Comparison of ENCODE assay signal across 21 cellular contexts in the genomic region with DNA sequence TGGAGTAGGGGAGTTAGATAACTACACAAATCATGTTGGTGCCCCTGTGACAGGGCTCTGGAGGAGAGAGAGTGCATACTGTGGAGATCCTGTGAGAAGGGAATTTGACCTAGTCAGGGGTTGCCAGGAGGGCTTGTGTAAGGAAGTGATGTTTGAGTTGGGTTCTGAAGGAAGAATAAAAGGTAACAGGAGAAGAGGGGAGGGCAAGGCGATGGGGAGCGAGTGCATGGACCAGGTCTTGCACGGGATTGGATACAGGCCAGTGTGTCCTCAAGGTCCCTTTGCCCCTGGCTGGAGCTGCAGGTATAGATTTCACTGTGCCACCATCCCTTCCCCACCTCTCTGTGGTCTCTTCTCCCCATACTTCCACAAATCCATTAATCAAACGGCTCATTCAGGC.
DNase-seq lines count a peak whose midpoint lies in the region; ATAC-seq, FAIRE-seq and TF ChIP-seq lines count a peak whose summit lies in the region.
"Had no signal": no experiment of that assay in that cellular context is flagged by ENCODE, and none has a peak within 500 bp of the region (broad histone marks: within the 10 kb centered on the region; RNA-seq: fewer than 3 reads in every experiment).

No MANE protein-coding gene starts in this region.

- no TSS peak for BruUV-seq in K562 (replicated peaks; lab: Mats Ljungman, UMichigan)

- H4K20me1 ChIP-seq in K562 (replicated peaks; ENCODE audit: control insufficient read depth, insufficient read depth, low read length) = no peaks in the 10 kb centered on the region

- H3K36me3 Mint-ChIP-seq in naive thymus-derived CD4-positive, alpha-beta T cell = peaks cover 35 to 77% (median 52%) of the 10 kb centered on the region in 5 donors

- H3K4me1 Mint-ChIP-seq in naive thymus-derived CD4-positive, alpha-beta T cell = peaks cover 0 to 18% (median 8%) of the 10 kb centered on the region in 7 donors
- H3K4me1 Mint-ChIP-seq: CD14-positive monocyte had no signal

- no peaks in the 10 kb centered on the region for H3K27me3 Mint-ChIP-seq in naive thymus-derived CD4-positive, alpha-beta T cell

- intact Hi-C loops in Right ventricle myocardium superior (cut with DNase I) (no loop called here), K562 (cut with micrococcal nuclease) (no loop called here), posterior vena cava (cut with DNase I) (no loop called here)
- intact Hi-C loops in naive thymus-derived CD4-positive, alpha-beta T cell (cut with micrococcal nuclease) = no loop called here

- no peak for TF ChIP-seq EP300 in K562 (IDR thresholded peaks at IDR 0.05; ENCODE audit: low read length)

- no peaks in the 10 kb centered on the region for H3K4me1 ChIP-seq in cardiac muscle cell (ENCODE audit: low read depth)
- H3K4me1 ChIP-seq in K562 (replicated peaks in 1 of 2; ENCODE audit: control insufficient read depth in 2 of 2, insufficient read depth in 2 of 2, low read length in 2 of 2) = no peaks in the 10 kb centered on the region
- H3K4me1 ChIP-seq in naive thymus-derived CD4-positive, alpha-beta T cell (ENCODE audit: control insufficient read depth in 2 of 2, insufficient read depth in 2 of 2, low read length in 2 of 2) = no peaks in the 10 kb centered on the region
- H3K4me1 ChIP-seq: testis had no signal

- H3K9me3 Mint-ChIP-seq in naive thymus-derived CD4-positive, alpha-beta T cell = peaks cover 0 to 4% (median 0%) of the 10 kb centered on the region in 11 donors
- H3K9me3 Mint-ChIP-seq: CD14-positive monocyte had no signal

- H3K79me2 ChIP-seq in K562 (ENCODE audit: control insufficient read depth, insufficient read depth, low read length) = no peaks in the 10 kb centered on the region

- CTCF ChIA-PET in K562 (lab: Yijun Ruan, JAX; ENCODE audit: low intra/inter-chr PET ratio) = no interaction called here
- CTCF ChIA-PET in naive thymus-derived CD4-positive, alpha-beta T cell (lab: Charles Lee) = no interaction called here

- no peak overlapping the region for H2AFZ ChIP-seq in K562 (ENCODE audit: low read depth, low read length)

- no peak for TF ChIP-seq RAD21 in K562 (CRISPR knock-in tag; conservative IDR thresholded peaks at IDR 0.05 in 1 of 2, IDR thresholded peaks at IDR 0.05 in 1 of 2)

- H3K4me2 ChIP-seq in K562 (ENCODE audit: insufficient read depth, low read length) = no peak overlapping the region

- POLR2A ChIA-PET in K562 (lab: Yijun Ruan, JAX) = no interaction called here
- POLR2A ChIA-PET in naive thymus-derived CD4-positive, alpha-beta T cell (lab: Charles Lee) = no interaction called here

- peak overlapping the region; percentile 21 to 80 (median 48) for H3K27ac Mint-ChIP-seq in naive thymus-derived CD4-positive, alpha-beta T cell

- peaks cover 96% of the 10 kb centered on the region for H3K36me3 ChIP-seq in cardiac muscle cell
- H3K36me3 ChIP-seq in K562 (ENCODE audit: control insufficient read depth, insufficient read depth, low read length) = peaks cover 95% of the 10 kb centered on the region
- peaks cover 56 to 92% (median 58%) of the 10 kb centered on the region in 3 experiments for H3K36me3 ChIP-seq in naive thymus-derived CD4-positive, alpha-beta T cell (ENCODE audit: control insufficient read depth in 2 of 3, insufficient read depth in 3 of 3, low read length in 3 of 3)

- FAIRE-seq in K562 (lab: Jason Lieb, UNC) = no peak
- FAIRE-seq: G401.6 had no signal

- H3K9me1 ChIP-seq in K562 (ENCODE audit: control insufficient read depth, insufficient read depth, low read length) = no peaks in the 10 kb centered on the region

- in situ Hi-C loops in K562 (cut with MboI) = no loop called here

- 87% methylated on average over 4 of the region's 4 CpGs for WGBS in K562 (ENCODE audit: insufficient coverage, low coverage, missing lambda C conversion rate)

- no peaks in the 10 kb centered on the region for H3K27me3 ChIP-seq in cardiac muscle cell
- no peaks in the 10 kb centered on the region for H3K27me3 ChIP-seq in K562 (ENCODE audit: control insufficient read depth in 2 of 2, insufficient read depth in 2 of 2, low read length in 2 of 2)
- no peaks in the 10 kb centered on the region for H3K27me3 ChIP-seq in naive thymus-derived CD4-positive, alpha-beta T cell (ENCODE audit: control insufficient read depth in 2 of 2, insufficient read depth in 2 of 2, low read length in 2 of 2)
- H3K27me3 ChIP-seq: testis had no signal

- H3K4me3 ChIP-seq in cardiac muscle cell (no peak overlapping the region), K562 (no peak overlapping the region)
- H3K4me3 ChIP-seq in naive thymus-derived CD4-positive, alpha-beta T cell (ENCODE audit: low read length) = no peak overlapping the region
- H3K4me3 ChIP-seq: testis had no signal

- H3K27ac ChIP-seq in cardiac muscle cell = peak overlapping the region; percentile 41
- H3K27ac ChIP-seq in K562 (ENCODE audit: extremely low read depth, low read depth, low read length) = no peak overlapping the region
- no peak overlapping the region for H3K27ac ChIP-seq in naive thymus-derived CD4-positive, alpha-beta T cell (ENCODE audit: low read depth, low read length)
- H3K27ac ChIP-seq: RWPE1, testis had no signal

- H3K9me3 ChIP-seq in cardiac muscle cell (ENCODE audit: low read depth) (no peaks in the 10 kb centered on the region), K562 (replicated peaks; ENCODE audit: control insufficient read depth, insufficient read depth, low read depth, low read length) (no peaks in the 10 kb centered on the region; the same call in 1 of the 2 replicates)
- H3K9me3 ChIP-seq in naive thymus-derived CD4-positive, alpha-beta T cell (ENCODE audit: control insufficient read depth in 2 of 3, low read length in 3 of 3) = no peaks in the 10 kb centered on the region
- H3K9me3 ChIP-seq: testis had no signal

- no peak overlapping the region for H3K9ac ChIP-seq in K562 (ENCODE audit: insufficient read depth in 1 of 2, low read depth in 2 of 2, low read length in 2 of 2)

- ATAC-seq in Right ventricle myocardium superior (ENCODE audit: poor library complexity) (no peak), K562 (peak; percentile 32; the same call in 2 of the 3 replicates)
- no peak for ATAC-seq in naive thymus-derived CD4-positive, alpha-beta T cell
- ATAC-seq: left colon, SK-N-SH treated with all-trans-retinoic acid at 6 μM for 48 hours had no signal

- H3K4me3 Mint-ChIP-seq in naive thymus-derived CD4-positive, alpha-beta T cell = no peak overlapping the region
- H3K4me3 Mint-ChIP-seq: CD14-positive monocyte had no signal

- TF ChIP-seq CTCF in cardiac muscle cell (IDR thresholded peaks at IDR 0.05; ENCODE audit: low read depth, low read length) (no peak), K562 (IDR thresholded peaks at IDR 0.05 in 2 of 3, conservative IDR thresholded peaks at IDR 0.05 in 1 of 3; ENCODE audit: insufficient read depth in 2 of 3, low read depth in 1 of 3, low read length in 3 of 3) (no peak)

- no peak for DNase-seq in cardiac muscle cell (ENCODE audit: low read depth in 1 of 2, low spot score in 1 of 2)
- DNase-seq in Right ventricle myocardium superior = no peak
- DNase-seq in K562 (ENCODE audit: extremely low read depth in 1 of 4, low spot score in 3 of 4) = no peak
- DNase-seq in naive thymus-derived CD4-positive, alpha-beta T cell = no peak
- DNase-seq in posterior vena cava (ENCODE audit: low spot score) = no peak
- no peak for DNase-seq in NOMO-1 treated with DMSO at 0.1 percent for 48 hours (lab: John Stamatoyannopoulos, UW; ENCODE audit: unreplicated experiment)
- DNase-seq in cerebellum (ENCODE audit: low spot score) = no peak
- DNase-seq: anterior cingulate cortex; DMS153; effector memory CD4-positive, alpha-beta T cell; left colon; midbrain; NCI-H2107; nucleus accumbens; retina; T-helper 9 cell; testis had no signal

- no peak for TF ChIP-seq POLR2A in K562 (conservative IDR thresholded peaks at IDR 0.05)

TF ChIP-seq in K562, 482 proteins besides CTCF, POLR2A, EP300 and RAD21:
- TF ChIP-seq CAMTA2 (CRISPR knock-in tag; conservative IDR thresholded peaks at IDR 0.05) (no peak), TEAD1 (CRISPR knock-in tag; IDR thresholded peaks at IDR 0.05) (no peak), EWSR1 (IDR thresholded peaks at IDR 0.05; ENCODE audit: borderline replicate concordance, low read depth, partially characterized antibody) (no peak), PURB (CRISPR knock-in tag; IDR thresholded peaks at IDR 0.05; ENCODE audit: low read depth) (no peak)
